Comparison of ENCODE assay signal across 9 cellular contexts in genomic region chr17:44898768-44899073, GRCh38. TPM values are rescaled to one million over a fixed set of nuclear protein-coding genes. Genes with fewer than 3 reads are reported as not detected.
DNase-seq lines count a peak whose midpoint lies in the region; ATAC-seq and TF ChIP-seq lines count a peak whose summit lies in the region.
"Had no signal": no experiment of that assay in that cellular context is flagged by ENCODE, and none has a peak within 500 bp of the region (broad histone marks: within the 10 kb centered on the region; RNA-seq: fewer than 3 reads in every experiment).

No MANE protein-coding gene starts in this region.

- peaks cover 36% of the 10 kb centered on the region for H3K4me1 ChIP-seq in SJSA1 (replicated peaks)
- peaks cover 23 to 49% (median 39%) of the 10 kb centered on the region in 4 donors for H3K4me1 ChIP-seq in esophagus muscularis mucosa
- peaks cover 2% of the 10 kb centered on the region in 2 experiments for H3K4me1 ChIP-seq in trophoblast cell (ENCODE audit: control insufficient read depth in 1 of 2, insufficient read depth in 2 of 2, low read length in 2 of 2)

- no peak for ATAC-seq in activated T-cell treated with anti-CD3 and anti-CD28 coated beads, Interleukin-2, amount 50 U/mL, for 72 hours (replicated peaks in 1 of 2)
- no peak for ATAC-seq in HG02798 (IDR thresholded peaks at IDR 0.05; ENCODE audit: poor library complexity, unreplicated experiment)

- peak overlapping the region; percentile 73 for H3K9ac ChIP-seq in trophoblast cell (ENCODE audit: low read length)

- peak overlapping the region; percentile 89 for H4K8ac ChIP-seq in trophoblast cell (ENCODE audit: low read depth, low read length)

- H3K36me3 ChIP-seq in SJSA1 (peaks cover 29% of the 10 kb centered on the region), esophagus muscularis mucosa (peaks cover 5 to 15% (median 7%) of the 10 kb centered on the region in 4 donors), trophoblast cell (ENCODE audit: control insufficient read depth in 1 of 2, insufficient read depth in 2 of 2, low read length in 2 of 2) (peaks cover 4 to 5% of the 10 kb centered on the region in 2 experiments)

- peak overlapping the region; percentile 58 for H3K4me3 ChIP-seq in SJSA1
- peak overlapping the region; percentile 58 to 80 (median 74) for H3K4me3 ChIP-seq in esophagus muscularis mucosa
- peak overlapping the region; percentile 84 for H3K4me3 ChIP-seq in trophoblast cell (ENCODE audit: low read depth, low read length)

- H2AFZ ChIP-seq in trophoblast cell (ENCODE audit: insufficient read depth, low read length, poor library complexity), result peak overlapping the region; percentile 74

- H3K79me2 ChIP-seq in trophoblast cell (ENCODE audit: control insufficient read depth, insufficient read depth, low read length, poor library complexity), result peaks cover 1% of the 10 kb centered on the region

- 0% methylated on average over 3 of the region's 7 CpGs for WGBS in esophagus muscularis mucosa
- no CpG with 5 or more reads among the region's 7 CpGs for WGBS in trophoblast cell (ENCODE audit: extremely low coverage, insufficient coverage, insufficient read length)

- no peak for TF ChIP-seq EP300 in esophagus muscularis mucosa (IDR thresholded peaks at IDR 0.05)

- intact Hi-C loops in esophagus muscularis mucosa (cut with DNase I), result no loop called here

- no peak overlapping the region for H2BK12ac ChIP-seq in trophoblast cell (ENCODE audit: low read length)

- no peaks in the 10 kb centered on the region for H3K27me3 Mint-ChIP-seq in activated T-cell treated with anti-CD3 and anti-CD28 coated beads, Interleukin-2, amount 50 U/mL, for 72 hours (ENCODE audit: low read depth)

- H3K79me1 ChIP-seq in trophoblast cell (ENCODE audit: low read length), result peaks cover 6% of the 10 kb centered on the region

- H3K18ac ChIP-seq in trophoblast cell (ENCODE audit: low read length), result no peak overlapping the region

- no peaks in the 10 kb centered on the region for H3K9me3 Mint-ChIP-seq in activated T-cell treated with anti-CD3 and anti-CD28 coated beads, Interleukin-2, amount 50 U/mL, for 72 hours

- peak overlapping the region; percentile 41 for H4K91ac ChIP-seq in trophoblast cell (ENCODE audit: low read depth, low read length)

- DNase-seq in activated T-cell treated with anti-CD3 and anti-CD28 coated beads, Interleukin-2, amount 50 U/mL, for 72 hours, result no peak
- DNase-seq in activated T-cell treated with anti-CD3 and anti-CD28 coated beads, Interleukin-2, amount 50 U/mL, for 1 hour, result no peak
- DNase-seq in SJSA1 (ENCODE audit: low read depth in 1 of 2, low spot score in 2 of 2), result no peak
- DNase-seq in esophagus muscularis mucosa (ENCODE audit: extremely low spot score), result no peak
- DNase-seq in trophoblast cell, result peak in 1 of 2 donors; percentile 47
- no peak for DNase-seq in HK-2 (ENCODE audit: unreplicated experiment)
- DNase-seq in activated CD8-positive, alpha-beta memory T cell treated with anti-CD3 and anti-CD28 coated beads, Interleukin-2, amount 50 U/mL, for 4 hours, result no peak

- peaks cover 5 to 7% of the 10 kb centered on the region in 2 donors for H3K36me3 Mint-ChIP-seq in activated T-cell treated with anti-CD3 and anti-CD28 coated beads, Interleukin-2, amount 50 U/mL, for 72 hours (ENCODE audit: insufficient read depth in 2 of 2)

- H3K27me3 ChIP-seq in SJSA1 (replicated peaks), result no peaks in the 10 kb centered on the region
- no peaks in the 10 kb centered on the region for H3K27me3 ChIP-seq in esophagus muscularis mucosa
- H3K27me3 ChIP-seq in trophoblast cell (ENCODE audit: insufficient read depth, low read length), result no peaks in the 10 kb centered on the region

- H3K4me2 ChIP-seq in trophoblast cell (ENCODE audit: low read length), result peak overlapping the region; percentile 93

- TF ChIP-seq POLR2A in esophagus muscularis mucosa (IDR thresholded peaks at IDR 0.05; ENCODE audit: low read depth), result no peak

- no peak for TF ChIP-seq CTCF in esophagus muscularis mucosa (IDR thresholded peaks at IDR 0.05)

- H3K23ac ChIP-seq in trophoblast cell (ENCODE audit: low read length), result no peak overlapping the region

- H2AK5ac ChIP-seq in trophoblast cell (ENCODE audit: low read length), result no peak overlapping the region

- peak overlapping the region; percentile 99 for H3K27ac Mint-ChIP-seq in activated T-cell treated with anti-CD3 and anti-CD28 coated beads, Interleukin-2, amount 50 U/mL, for 72 hours

- H3K14ac ChIP-seq in trophoblast cell (ENCODE audit: low read length), result no peak overlapping the region

- H3K4me3 Mint-ChIP-seq in activated T-cell treated with anti-CD3 and anti-CD28 coated beads, Interleukin-2, amount 50 U/mL, for 72 hours, result peak overlapping the region; percentile 89 to 99

- H4K12ac ChIP-seq in trophoblast cell (ENCODE audit: low read depth, low read length), result peak overlapping the region; percentile 45

- H2BK120ac ChIP-seq in trophoblast cell (ENCODE audit: insufficient read depth, low read length, poor library complexity), result no peak overlapping the region

- no peaks in the 10 kb centered on the region for H3K9me3 ChIP-seq in SJSA1 (replicated peaks)
- no peaks in the 10 kb centered on the region for H3K9me3 ChIP-seq in esophagus muscularis mucosa
- no peaks in the 10 kb centered on the region for H3K9me3 ChIP-seq in trophoblast cell (ENCODE audit: insufficient read depth, low read depth, low read length)

- no peak overlapping the region for H2BK5ac ChIP-seq in trophoblast cell (ENCODE audit: low read depth, low read length, poor library complexity)

- peaks cover 42% of the 10 kb centered on the region for H3K4me1 Mint-ChIP-seq in activated T-cell treated with anti-CD3 and anti-CD28 coated beads, Interleukin-2, amount 50 U/mL, for 72 hours (ENCODE audit: low read depth)

- H3K4ac ChIP-seq in trophoblast cell (ENCODE audit: low read depth, low read length), result no peak overlapping the region

- peak overlapping the region; percentile 100 for H3K27ac ChIP-seq in SJSA1
- peak overlapping the region; percentile 88 to 94 (median 91) for H3K27ac ChIP-seq in esophagus muscularis mucosa (replicated peaks in 1 of 4)
- no peak overlapping the region for H3K27ac ChIP-seq in trophoblast cell (ENCODE audit: low read depth, low read length)

RNA-seq across cellular contexts. Expression of gene EFTUD2, which starts 0.5 kb away (rescaled TPM):
- total RNA-seq in activated T-cell treated with anti-CD3 and anti-CD28 coated beads, Interleukin-2, amount 50 U/mL, for 72 hours, result 100 to 1,000 TPM; 123 to 132 TPM
- total RNA-seq in SJSA1 (2014; rRNA removed; shearing (Covaris generic)), result 158 and 179 TPM in 2 replicates
- total RNA-seq in esophagus muscularis mucosa, result 10 to 100 TPM; 46.0 to 49.7 (median 48.3) TPM
- 51.3 and 52.9 TPM in 2 replicates for polyA plus RNA-seq in trophoblast cell (2013)

RNA-seq across cellular contexts. Expression of gene GFAP, which starts 16.6 kb away (rescaled TPM):
- not detected for total RNA-seq in activated T-cell treated with anti-CD3 and anti-CD28 coated beads, Interleukin-2, amount 50 U/mL, for 72 hours
- total RNA-seq in SJSA1 (2014; rRNA removed; shearing (Covaris generic)), result not detected in 2 replicates
- total RNA-seq in esophagus muscularis mucosa, result 1 to 10 TPM in 2 of 4 donors, not detected in 2; 1.2 to 2.8 TPM
- polyA plus RNA-seq in trophoblast cell (2013), result 0.04 TPM in 1 of 2 replicates, not detected in the other
- total RNA-seq: glomerular endothelial cell had no signal

RNA-seq across cellular contexts. Expression of gene KIF18B, which starts 48.9 kb away (rescaled TPM):
- 10 to 100 TPM; 33.0 to 48.1 TPM for total RNA-seq in activated T-cell treated with anti-CD3 and anti-CD28 coated beads, Interleukin-2, amount 50 U/mL, for 72 hours
- 7.8 and 14.0 TPM in 2 replicates for total RNA-seq in SJSA1 (2014; rRNA removed; shearing (Covaris generic))
- total RNA-seq in esophagus muscularis mucosa, result under 1 TPM in 1 of 4 donors, not detected in 3; 0.17 TPM
- 11.4 and 12.1 TPM in 2 replicates for polyA plus RNA-seq in trophoblast cell (2013)

RNA-seq across cellular contexts. Expression of gene HIGD1B, which starts 51.0 kb away (rescaled TPM):
- not detected for total RNA-seq in activated T-cell treated with anti-CD3 and anti-CD28 coated beads, Interleukin-2, amount 50 U/mL, for 72 hours
- not detected in 2 replicates for total RNA-seq in SJSA1 (2014; rRNA removed; shearing (Covaris generic))
- total RNA-seq in esophagus muscularis mucosa, result 1 to 10 TPM; 3.3 to 7.4 (median 4.9) TPM
- polyA plus RNA-seq in trophoblast cell (2013), result not detected in 2 replicates
- total RNA-seq: glomerular endothelial cell had no signal
